Comparison of ENCODE assay signal across 24 cellular contexts in the genomic region with DNA sequence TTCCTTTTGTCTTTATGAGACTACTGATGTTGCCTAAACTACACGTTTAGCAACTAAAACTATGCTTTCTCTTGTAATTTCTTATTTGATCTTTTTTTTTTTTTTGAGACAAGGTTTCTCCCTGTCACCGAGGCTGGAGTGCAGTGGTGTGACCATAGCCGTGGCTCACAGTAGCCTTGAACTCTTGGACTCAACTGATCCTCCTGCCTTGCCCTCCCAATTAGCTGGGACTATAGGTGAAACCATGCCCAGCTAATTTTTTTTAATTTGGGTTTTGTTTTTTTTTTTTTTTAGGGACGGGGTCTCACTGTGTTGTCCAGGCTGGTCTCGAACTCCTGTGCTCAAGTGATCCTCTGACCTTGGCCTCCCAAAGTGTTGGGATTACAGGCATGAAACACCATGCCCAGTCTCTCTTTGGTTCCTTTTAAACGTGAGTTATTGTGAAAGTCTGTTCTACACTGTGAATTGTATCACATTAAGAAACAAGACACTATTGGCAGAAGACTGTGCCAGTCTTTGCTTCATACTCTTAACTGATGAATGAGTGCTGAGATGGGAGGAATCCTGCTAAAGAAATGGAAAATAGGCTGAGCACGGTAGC. TPM values are rescaled to one million over a fixed set of nuclear protein-coding genes. Genes with fewer than 3 reads are reported as not detected.
A peak's percentile ranks its signal among the peaks of the same experiment; 100 is the strongest.
DNase-seq lines count a peak whose midpoint lies in the region; ATAC-seq, FAIRE-seq and TF ChIP-seq lines count a peak whose summit lies in the region.
"Had no signal": no experiment of that assay in that cellular context is flagged by ENCODE, and none has a peak within 500 bp of the region (broad histone marks: within the 10 kb centered on the region; RNA-seq: fewer than 3 reads in every experiment).

No MANE protein-coding gene starts in this region.

- in situ Hi-C loops in HepG2 (cut with HindIII; ENCODE audit: extremely low pct_ligation_motif_present, low pct_unique_long_range_greater_than_20kb): no loop called here

- no peaks in the 10 kb centered on the region for H3K27me3 ChIP-seq in HepG2 (ENCODE audit: control insufficient read depth in 1 of 2, insufficient read depth in 2 of 2, low read length in 2 of 2)
- no peaks in the 10 kb centered on the region for H3K27me3 ChIP-seq in right lobe of liver
- H3K27me3 ChIP-seq in adrenal gland: no peaks in the 10 kb centered on the region
- no peaks in the 10 kb centered on the region for H3K27me3 ChIP-seq in heart left ventricle
- H3K27me3 ChIP-seq: BLaER1, Peyer's patch, SJSA1 had no signal

- peaks cover 80% of the 10 kb centered on the region for H3K79me2 ChIP-seq in HepG2 (ENCODE audit: insufficient read depth, low read length)

- no peak for TF ChIP-seq CTCF in HepG2 (CRISPR knock-in tag; IDR thresholded peaks at IDR 0.05)
- TF ChIP-seq CTCF in right lobe of liver (IDR thresholded peaks at IDR 0.05): no peak
- no peak for TF ChIP-seq CTCF in adrenal gland (IDR thresholded peaks at IDR 0.05)
- TF ChIP-seq CTCF in heart left ventricle (IDR thresholded peaks at IDR 0.05): no peak

- H3K9me3 ChIP-seq in HepG2 (ENCODE audit: low read length) (no peaks in the 10 kb centered on the region), right lobe of liver (no peaks in the 10 kb centered on the region), adrenal gland (replicated peaks in 1 of 3) (no peaks in the 10 kb centered on the region), heart left ventricle (no peaks in the 10 kb centered on the region)
- H3K9me3 ChIP-seq: A549, BLaER1, Peyer's patch, SJSA1 had no signal

- DNase-seq in HepG2 (ENCODE audit: low spot score) (peak; percentile 29), right lobe of liver (no peak), adrenal gland (peak in 2 of 7 donors; percentile 32 to 38), fibroblast of gingiva (ENCODE audit: low read depth) (peak; percentile 21), LoVo (ENCODE audit: low spot score) (no peak), heart left ventricle (no peak)
- DNase-seq in stimulated activated naive CD4-positive, alpha-beta T cell treated with Interleukin-2 at 50 U/mL for 16 hours (lab: John Stamatoyannopoulos, UW): no peak
- DNase-seq: CD4-positive, alpha-beta memory T cell; GF-D8; IMR-90; Karpas-422; MM.1S; NCI-H1105 treated with DMSO at 0.1 percent for 48 hours; NCI-H1694; NCI-H2081 treated with DMSO at 0.1 percent for 48 hours; NCI-H446 treated with DMSO at 0.1 percent for 48 hours; NCI-H69; Peyer's patch had no signal

- WGBS in HepG2 (ENCODE audit: low lambda C conversion rate): 52% methylated on average over 7 of the region's 7 CpGs
- WGBS in right lobe of liver (ENCODE audit: insufficient coverage, low coverage, low lambda C conversion rate, missing lambda C conversion rate): 41% methylated on average over 7 of the region's 7 CpGs
- WGBS in adrenal gland, 4 donors: 50 to 56% (median 54%) methylated on average over 7 of the region's 7 CpGs
- 80 to 84% (median 82%) methylated on average over 7 of the region's 7 CpGs for WGBS in heart left ventricle, 4 donors

- CTCF ChIA-PET in HepG2 (lab: Yijun Ruan, JAX; ENCODE audit: low intra/inter-chr PET ratio, low total read pairs): no interaction called here

- no peak for TF ChIP-seq POLR2A in HepG2 (IDR thresholded peaks at IDR 0.05; ENCODE audit: insufficient read depth in 1 of 2, low read depth in 2 of 2, low read length in 2 of 2)
- no peak for TF ChIP-seq POLR2A in right lobe of liver (IDR thresholded peaks at IDR 0.05)
- TF ChIP-seq POLR2A in adrenal gland (IDR thresholded peaks at IDR 0.05): no peak
- no peak for TF ChIP-seq POLR2A in heart left ventricle (IDR thresholded peaks at IDR 0.05)

- H3K4me2 ChIP-seq in HepG2 (ENCODE audit: low read depth, low read length): 0 out of 2 replicates have a peak overlapping the region, but pooled peaks have one; percentile 23
- H3K4me2 ChIP-seq: A549, BLaER1, GM23338 had no signal

- no peaks in the 10 kb centered on the region for H4K20me1 ChIP-seq in HepG2 (ENCODE audit: insufficient read depth, low read length)

- no peak for TF ChIP-seq EP300 in HepG2 (IDR thresholded peaks at IDR 0.05; ENCODE audit: low read depth in 2 of 2, low read length in 2 of 2)
- no peak for TF ChIP-seq EP300 in HepG2 (CRISPR knock-in tag; IDR thresholded peaks at IDR 0.05; ENCODE audit: borderline replicate concordance)

- no peak overlapping the region for H3K9ac ChIP-seq in HepG2 (ENCODE audit: insufficient read depth, low read depth, low read length)
- H3K9ac ChIP-seq: BLaER1 had no signal

- H3K27ac ChIP-seq in HepG2 (ENCODE audit: extremely low read length, insufficient read depth, low read length): peak overlapping the region; percentile 56
- no peak overlapping the region for H3K27ac ChIP-seq in right lobe of liver
- H3K27ac ChIP-seq in adrenal gland: peak overlapping the region in 3 of 5 donors; percentile 22 to 33 (median 33)
- H3K27ac ChIP-seq in heart left ventricle: no peak overlapping the region
- H3K27ac ChIP-seq: A549, BLaER1, HL-60, Peyer's patch, SJSA1 had no signal

- no peak overlapping the region for H2AFZ ChIP-seq in HepG2 (ENCODE audit: low read length)
- H2AFZ ChIP-seq: GM23338 had no signal

- H3K4me3 ChIP-seq in HepG2 (replicated peaks in 1 of 3; ENCODE audit: insufficient read depth in 1 of 3, low read depth in 2 of 3, low read length in 3 of 3): no peak overlapping the region
- no peak overlapping the region for H3K4me3 ChIP-seq in right lobe of liver
- no peak overlapping the region for H3K4me3 ChIP-seq in adrenal gland
- no peak overlapping the region for H3K4me3 ChIP-seq in heart left ventricle
- H3K4me3 ChIP-seq: A549, BLaER1, GM23338, Peyer's patch, SJSA1 had no signal

- BruUV-seq in HepG2 (replicated peaks; lab: Mats Ljungman, UMichigan): no TSS peak

- H3K36me3 ChIP-seq in HepG2 (replicated peaks in 1 of 2; ENCODE audit: control insufficient read depth in 1 of 2, insufficient read depth in 2 of 2, low read length in 2 of 2) (peaks cover 0 to 10% of the 10 kb centered on the region in 2 experiments; a peak in 4 of 5 replicates), right lobe of liver (peaks cover 0 to 7% (median 0%) of the 10 kb centered on the region in 4 donors), adrenal gland (replicated peaks in 1 of 2) (no peaks in the 10 kb centered on the region), heart left ventricle (peaks cover 0 to 21% (median 3%) of the 10 kb centered on the region in 9 donors)

- FAIRE-seq in HepG2 (lab: Jason Lieb, UNC): peak; percentile 8
- FAIRE-seq: A549, GM19239 had no signal

- ATAC-seq in HepG2 (peak; percentile 36; the same call in 1 of the 3 replicates), right lobe of liver (no peak), heart left ventricle (no peak)
- ATAC-seq: A549, GM23338 had no signal

- intact Hi-C loops in HepG2 (cut with micrococcal nuclease; ENCODE audit: unreplicated experiment): no loop called here
- intact Hi-C loops in right lobe of liver (cut with DNase I): no loop called here
- intact Hi-C loops in adrenal gland (cut with DNase I): no loop called here
- intact Hi-C loops in heart left ventricle (cut with DNase I): loop anchor here in 2 of 10 donors (10.0 kb wide), 2 partner anchors 73 to 83 kb away; no protein-coding TSS in a partner anchor

- POLR2A ChIA-PET in HepG2 (lab: Yijun Ruan, JAX): interaction anchor here (1.0 kb wide), 1 partner anchor 20 kb away, joined by 3 read pairs; no protein-coding TSS in a partner anchor

- no peak for TF ChIP-seq RAD21 in HepG2 (CRISPR knock-in tag; IDR thresholded peaks at IDR 0.05)

- H3K4me1 ChIP-seq in HepG2 (ENCODE audit: insufficient read depth, low read length): peaks cover 51% of the 10 kb centered on the region
- H3K4me1 ChIP-seq in right lobe of liver: peaks cover 0 to 28% (median 5%) of the 10 kb centered on the region in 4 donors
- H3K4me1 ChIP-seq in adrenal gland (replicated peaks in 1 of 2): peaks cover 34 to 64% of the 10 kb centered on the region in 2 donors
- H3K4me1 ChIP-seq in heart left ventricle: peaks cover 4 to 66% (median 37%) of the 10 kb centered on the region in 12 donors

TF ChIP-seq in HepG2, 621 proteins besides CTCF, POLR2A, EP300 and RAD21 (continues in another document):
- TF ChIP-seq SAP130 (CRISPR knock-in tag; IDR thresholded peaks at IDR 0.05; ENCODE audit: low read depth) (0 out of 2 replicates have a peak, but pooled peaks have one; percentile 5), ZMYM3 (CRISPR knock-in tag; IDR thresholded peaks at IDR 0.05) (peak; percentile 81), MEIS1 (CRISPR knock-in tag; IDR thresholded peaks at IDR 0.05; ENCODE audit: borderline replicate concordance) (no peak)

RNA-seq across cellular contexts. Expression of a gene that starts 6.4 kb away (rescaled TPM):
- total RNA-seq in HepG2 (2016; rRNA removed; fragmentation: Illumina TruSeq; extraction: Trizol): 34.7 and 54.3 TPM in 2 replicates
- 30.6 and 37.1 TPM in 2 replicates for total RNA-seq in HepG2 (2016; cell fraction: cytosol; rRNA removed; fragmentation: Illumina TruSeq; extraction: Trizol; ENCODE audit: low read depth)
- 29.9 and 47.7 TPM in 2 replicates for total RNA-seq in HepG2 (2016; cell fraction: insoluble cytoplasmic fraction; rRNA removed; fragmentation: Illumina TruSeq; extraction: Trizol)
- 57.4 and 75.9 TPM in 2 replicates for total RNA-seq in HepG2 (2016; cell fraction: membrane; rRNA removed; fragmentation: Illumina TruSeq; extraction: Trizol)
- total RNA-seq in HepG2 (2016; cell fraction: nucleus; rRNA removed; fragmentation: Illumina TruSeq; extraction: Trizol): 37.8 and 43.1 TPM in 2 replicates
- polyA plus RNA-seq in HepG2 (2011; rRNA removed): 108 and 109 TPM in 2 replicates
- polyA plus RNA-seq in HepG2 (2011; cell fraction: cytosol; rRNA removed): 93.8 and 126 TPM in 2 replicates
- polyA plus RNA-seq in HepG2 (2011; cell fraction: nucleus; rRNA removed): 77.0 and 77.8 TPM in 2 replicates
- polyA plus RNA-seq in HepG2 (2012): 33.0 and 33.6 TPM in 2 replicates
- 39.8 and 58.7 TPM in 2 replicates for polyA plus RNA-seq in HepG2 (2016; cell fraction: cytosol; fragmentation: Illumina TruSeq; extraction: Trizol; ENCODE audit: low read depth)
- polyA plus RNA-seq in HepG2 (2016; cell fraction: insoluble cytoplasmic fraction; fragmentation: Illumina TruSeq; extraction: Trizol; ENCODE audit: low read depth): 42.2 and 44.2 TPM in 2 replicates
- polyA plus RNA-seq in HepG2 (2016; cell fraction: membrane; fragmentation: Illumina TruSeq; extraction: Trizol; ENCODE audit: low read depth): 71.5 and 81.1 TPM in 2 replicates
- 66.2 and 69.8 TPM in 2 replicates for polyA plus RNA-seq in HepG2 (2016; cell fraction: nucleus; fragmentation: Illumina TruSeq; extraction: Trizol; ENCODE audit: insufficient read depth, low read depth)
- 344 and 346 TPM in 2 replicates for polyA minus RNA-seq in HepG2 (2011; rRNA and poly(A)+ RNA removed; ENCODE audit: low replicate concordance)
- polyA minus RNA-seq in HepG2 (2011; cell fraction: cytosol; rRNA and poly(A)+ RNA removed): 58.0 and 58.5 TPM in 2 replicates
- polyA minus RNA-seq in HepG2 (2011; cell fraction: nucleus; rRNA and poly(A)+ RNA removed): 42.7 and 51.5 TPM in 2 replicates
- total RNA-seq in right lobe of liver: 10 to 100 TPM; 53.3 to 76.5 (median 63.2) TPM
- 100 to 1,000 TPM; 102 to 161 (median 133) TPM for total RNA-seq in adrenal gland
- 10 to 100 TPM; 16.6 to 82.5 (median 23.9) TPM for polyA plus RNA-seq in adrenal gland
- total RNA-seq in heart left ventricle: 100 to 1,000 TPM in 1 of 9 donors, 10 to 100 TPM in 8; 34.6 to 121 (median 55.2) TPM
- 10 to 100 TPM; 12.6 to 45.7 TPM for polyA plus RNA-seq in heart left ventricle

Comparison
In these comparisons a context has a peak if more than half of its experiments do, and no peak if none do; other contexts are left out.
1. DNase-seq: peak in HepG2 (single experiment) and fibroblast of gingiva (single experiment); none in right lobe of liver (0 of 3), stimulated activated naive CD4-positive, alpha-beta T cell treated with Interleukin-2 at 50 U/mL for 16 hours (single experiment), LoVo (single experiment) and heart left ventricle (0 of 5).
2. H3K27ac ChIP-seq: peak in HepG2 (single experiment) and adrenal gland (3 of 5); none in right lobe of liver (0 of 3) and heart left ventricle (0 of 12).